ENCODE assay signal across 1 cellular context in the genomic region with DNA sequence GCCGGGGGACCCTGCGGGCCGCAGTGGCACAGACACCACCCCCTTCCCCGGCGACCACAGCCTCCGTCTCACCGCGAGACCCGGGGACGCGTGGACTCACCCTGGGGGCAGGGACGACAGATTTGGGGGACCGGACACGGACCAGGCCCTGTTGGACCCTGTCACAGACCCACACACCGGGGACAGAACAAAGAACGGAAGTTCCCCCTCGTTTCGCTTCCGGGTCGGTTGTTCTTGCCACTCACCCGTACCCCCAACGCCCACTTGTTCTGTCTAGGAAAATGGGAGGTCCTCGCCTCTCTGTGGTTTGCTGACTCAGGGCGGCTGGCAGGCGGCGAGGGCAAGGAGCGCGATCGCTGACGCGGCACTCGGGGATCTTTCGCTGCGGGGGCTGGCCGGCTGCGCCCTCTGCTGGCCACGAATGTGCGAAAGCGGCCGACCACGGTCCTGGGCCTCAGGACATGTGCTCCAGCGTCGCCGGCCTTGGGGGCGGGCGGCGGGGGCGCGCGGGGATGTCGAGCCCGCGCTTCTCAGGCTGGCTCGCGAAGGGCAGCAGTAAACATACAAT.
TF ChIP-seq lines count a peak whose summit lies in the region.

A gene (minus strand): TSS at position 189 of the 568 bp plus-strand sequence. CDS start 4,366 bp downstream, outside the sequence.

TF ChIP-seq in HepG2, 621 proteins besides CTCF, POLR2A, EP300 and RAD21 (continued from another document and continues in another):
- TF ChIP-seq KDM6A (CRISPR knock-in tag; IDR thresholded peaks at IDR 0.05; ENCODE audit: low read depth): no peak
- no peak; the same call in 1 of the 2 replicates for TF ChIP-seq EED (CRISPR knock-in tag; IDR thresholded peaks at IDR 0.05)
- TF ChIP-seq, protein P1, sequence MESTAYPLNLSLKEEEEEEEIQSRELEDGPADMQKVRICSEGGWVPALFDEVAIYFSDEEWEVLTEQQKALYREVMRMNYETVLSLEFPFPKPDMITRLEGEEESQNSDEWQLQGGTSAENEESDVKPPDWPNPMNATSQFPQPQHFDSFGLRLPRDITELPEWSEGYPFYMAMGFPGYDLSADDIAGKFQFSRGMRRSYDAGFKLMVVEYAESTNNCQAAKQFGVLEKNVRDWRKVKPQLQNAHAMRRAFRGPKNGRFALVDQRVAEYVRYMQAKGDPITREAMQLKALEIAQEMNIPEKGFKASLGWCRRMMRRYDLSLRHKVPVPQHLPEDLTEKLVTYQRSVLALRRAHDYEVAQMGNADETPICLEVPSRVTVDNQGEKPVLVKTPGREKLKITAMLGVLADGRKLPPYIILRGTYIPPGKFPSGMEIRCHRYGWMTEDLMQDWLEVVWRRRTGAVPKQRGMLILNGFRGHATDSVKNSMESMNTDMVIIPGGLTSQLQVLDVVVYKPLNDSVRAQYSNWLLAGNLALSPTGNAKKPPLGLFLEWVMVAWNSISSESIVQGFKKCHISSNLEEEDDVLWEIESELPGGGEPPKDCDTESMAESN (CRISPR knock-in tag; conservative IDR thresholded peaks at IDR 0.05): peak; percentile 91
- TF ChIP-seq ZNF451 (CRISPR knock-in tag; IDR thresholded peaks at IDR 0.05): peak; percentile 97
- peak; percentile 93 for TF ChIP-seq ZNF274 (CRISPR knock-in tag; IDR thresholded peaks at IDR 0.05)
- TF ChIP-seq ZNF776 (CRISPR knock-in tag; IDR thresholded peaks at IDR 0.05): peak; percentile 88
- TF ChIP-seq, protein P2, sequence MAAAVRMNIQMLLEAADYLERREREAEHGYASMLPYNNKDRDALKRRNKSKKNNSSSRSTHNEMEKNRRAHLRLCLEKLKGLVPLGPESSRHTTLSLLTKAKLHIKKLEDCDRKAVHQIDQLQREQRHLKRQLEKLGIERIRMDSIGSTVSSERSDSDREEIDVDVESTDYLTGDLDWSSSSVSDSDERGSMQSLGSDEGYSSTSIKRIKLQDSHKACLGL (CRISPR knock-in tag; IDR thresholded peaks at IDR 0.05): peak; percentile 94
- no peak for TF ChIP-seq MTA3 (CRISPR knock-in tag; IDR thresholded peaks at IDR 0.05)
- peak; percentile 92 for TF ChIP-seq ZSCAN9 (CRISPR knock-in tag; IDR thresholded peaks at IDR 0.05; ENCODE audit: borderline replicate concordance)
- TF ChIP-seq, protein P3, sequence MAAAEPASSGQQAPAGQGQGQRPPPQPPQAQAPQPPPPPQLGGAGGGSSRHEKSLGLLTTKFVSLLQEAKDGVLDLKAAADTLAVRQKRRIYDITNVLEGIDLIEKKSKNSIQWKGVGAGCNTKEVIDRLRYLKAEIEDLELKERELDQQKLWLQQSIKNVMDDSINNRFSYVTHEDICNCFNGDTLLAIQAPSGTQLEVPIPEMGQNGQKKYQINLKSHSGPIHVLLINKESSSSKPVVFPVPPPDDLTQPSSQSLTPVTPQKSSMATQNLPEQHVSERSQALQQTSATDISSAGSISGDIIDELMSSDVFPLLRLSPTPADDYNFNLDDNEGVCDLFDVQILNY (CRISPR knock-in tag; conservative IDR thresholded peaks at IDR 0.05): no peak
- peak; percentile 28; the same call in 1 of the 2 replicates for TF ChIP-seq ISX (CRISPR knock-in tag; conservative IDR thresholded peaks at IDR 0.05)
- peak; percentile 94; the same call in 1 of the 2 replicates for TF ChIP-seq TSC22D2 (CRISPR knock-in tag; IDR thresholded peaks at IDR 0.05; ENCODE audit: borderline replicate concordance)
- no peak for TF ChIP-seq IKZF4 (CRISPR knock-in tag; IDR thresholded peaks at IDR 0.05; ENCODE audit: borderline replicate concordance, low read depth, not compliant biosample characterization)
- TF ChIP-seq ZNF263 (CRISPR knock-in tag; IDR thresholded peaks at IDR 0.05): peak; percentile 20
- TF ChIP-seq SMARCE1 (IDR thresholded peaks at IDR 0.05; ENCODE audit: borderline replicate concordance): no peak
- TF ChIP-seq STAG1 (CRISPR knock-in tag; IDR thresholded peaks at IDR 0.05): peak; percentile 91
- peak; percentile 98 for TF ChIP-seq ZSCAN31 (CRISPR knock-in tag; IDR thresholded peaks at IDR 0.05; ENCODE audit: low read depth)
- peak; percentile 72; the same call in 1 of the 2 replicates for TF ChIP-seq KDM5A (IDR thresholded peaks at IDR 0.05; ENCODE audit: borderline replicate concordance, low read length)
- TF ChIP-seq DR1 (CRISPR knock-in tag; IDR thresholded peaks at IDR 0.05): peak; percentile 85
- TF ChIP-seq MAZ (IDR thresholded peaks at IDR 0.05; ENCODE audit: borderline replicate concordance, low read depth, low read length): peak; percentile 83
- TF ChIP-seq MAZ (CRISPR knock-in tag; IDR thresholded peaks at IDR 0.05; ENCODE audit: low read depth): peak; percentile 97
- 0 out of 2 replicates have a peak, but pooled peaks have one; percentile 21 for TF ChIP-seq DNMT1 (CRISPR knock-in tag; IDR thresholded peaks at IDR 0.05)
- TF ChIP-seq ZMYM2 (CRISPR knock-in tag; IDR thresholded peaks at IDR 0.05): peak; percentile 69; the same call in 1 of the 2 replicates
- TF ChIP-seq NFATC3 (CRISPR knock-in tag; IDR thresholded peaks at IDR 0.05): no peak
- TF ChIP-seq, protein P4, sequence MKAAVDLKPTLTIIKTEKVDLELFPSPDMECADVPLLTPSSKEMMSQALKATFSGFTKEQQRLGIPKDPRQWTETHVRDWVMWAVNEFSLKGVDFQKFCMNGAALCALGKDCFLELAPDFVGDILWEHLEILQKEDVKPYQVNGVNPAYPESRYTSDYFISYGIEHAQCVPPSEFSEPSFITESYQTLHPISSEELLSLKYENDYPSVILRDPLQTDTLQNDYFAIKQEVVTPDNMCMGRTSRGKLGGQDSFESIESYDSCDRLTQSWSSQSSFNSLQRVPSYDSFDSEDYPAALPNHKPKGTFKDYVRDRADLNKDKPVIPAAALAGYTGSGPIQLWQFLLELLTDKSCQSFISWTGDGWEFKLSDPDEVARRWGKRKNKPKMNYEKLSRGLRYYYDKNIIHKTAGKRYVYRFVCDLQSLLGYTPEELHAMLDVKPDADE (CRISPR knock-in tag; IDR thresholded peaks at IDR 0.05): 0 out of 2 replicates have a peak, but pooled peaks have one; percentile 67
- TF ChIP-seq ZNF747 (CRISPR knock-in tag; IDR thresholded peaks at IDR 0.05; ENCODE audit: borderline replicate concordance): peak; percentile 92; the same call in 1 of the 2 replicates
- peak; percentile 39; the same call in 1 of the 2 replicates for TF ChIP-seq GLI4 (CRISPR knock-in tag; IDR thresholded peaks at IDR 0.05; ENCODE audit: borderline replicate concordance)
- TF ChIP-seq, protein P5, sequence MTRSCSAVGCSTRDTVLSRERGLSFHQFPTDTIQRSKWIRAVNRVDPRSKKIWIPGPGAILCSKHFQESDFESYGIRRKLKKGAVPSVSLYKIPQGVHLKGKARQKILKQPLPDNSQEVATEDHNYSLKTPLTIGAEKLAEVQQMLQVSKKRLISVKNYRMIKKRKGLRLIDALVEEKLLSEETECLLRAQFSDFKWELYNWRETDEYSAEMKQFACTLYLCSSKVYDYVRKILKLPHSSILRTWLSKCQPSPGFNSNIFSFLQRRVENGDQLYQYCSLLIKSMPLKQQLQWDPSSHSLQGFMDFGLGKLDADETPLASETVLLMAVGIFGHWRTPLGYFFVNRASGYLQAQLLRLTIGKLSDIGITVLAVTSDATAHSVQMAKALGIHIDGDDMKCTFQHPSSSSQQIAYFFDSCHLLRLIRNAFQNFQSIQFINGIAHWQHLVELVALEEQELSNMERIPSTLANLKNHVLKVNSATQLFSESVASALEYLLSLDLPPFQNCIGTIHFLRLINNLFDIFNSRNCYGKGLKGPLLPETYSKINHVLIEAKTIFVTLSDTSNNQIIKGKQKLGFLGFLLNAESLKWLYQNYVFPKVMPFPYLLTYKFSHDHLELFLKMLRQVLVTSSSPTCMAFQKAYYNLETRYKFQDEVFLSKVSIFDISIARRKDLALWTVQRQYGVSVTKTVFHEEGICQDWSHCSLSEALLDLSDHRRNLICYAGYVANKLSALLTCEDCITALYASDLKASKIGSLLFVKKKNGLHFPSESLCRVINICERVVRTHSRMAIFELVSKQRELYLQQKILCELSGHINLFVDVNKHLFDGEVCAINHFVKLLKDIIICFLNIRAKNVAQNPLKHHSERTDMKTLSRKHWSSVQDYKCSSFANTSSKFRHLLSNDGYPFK (CRISPR knock-in tag; IDR thresholded peaks at IDR 0.05; ENCODE audit: borderline replicate concordance): peak; percentile 86; the same call in 1 of the 2 replicates
- peak; percentile 50; the same call in 1 of the 2 replicates for TF ChIP-seq FOXK2 (IDR thresholded peaks at IDR 0.05)
- TF ChIP-seq AHR (CRISPR knock-in tag; IDR thresholded peaks at IDR 0.05): 0 out of 2 replicates have a peak, but pooled peaks have one; percentile 58
- TF ChIP-seq, protein P6, sequence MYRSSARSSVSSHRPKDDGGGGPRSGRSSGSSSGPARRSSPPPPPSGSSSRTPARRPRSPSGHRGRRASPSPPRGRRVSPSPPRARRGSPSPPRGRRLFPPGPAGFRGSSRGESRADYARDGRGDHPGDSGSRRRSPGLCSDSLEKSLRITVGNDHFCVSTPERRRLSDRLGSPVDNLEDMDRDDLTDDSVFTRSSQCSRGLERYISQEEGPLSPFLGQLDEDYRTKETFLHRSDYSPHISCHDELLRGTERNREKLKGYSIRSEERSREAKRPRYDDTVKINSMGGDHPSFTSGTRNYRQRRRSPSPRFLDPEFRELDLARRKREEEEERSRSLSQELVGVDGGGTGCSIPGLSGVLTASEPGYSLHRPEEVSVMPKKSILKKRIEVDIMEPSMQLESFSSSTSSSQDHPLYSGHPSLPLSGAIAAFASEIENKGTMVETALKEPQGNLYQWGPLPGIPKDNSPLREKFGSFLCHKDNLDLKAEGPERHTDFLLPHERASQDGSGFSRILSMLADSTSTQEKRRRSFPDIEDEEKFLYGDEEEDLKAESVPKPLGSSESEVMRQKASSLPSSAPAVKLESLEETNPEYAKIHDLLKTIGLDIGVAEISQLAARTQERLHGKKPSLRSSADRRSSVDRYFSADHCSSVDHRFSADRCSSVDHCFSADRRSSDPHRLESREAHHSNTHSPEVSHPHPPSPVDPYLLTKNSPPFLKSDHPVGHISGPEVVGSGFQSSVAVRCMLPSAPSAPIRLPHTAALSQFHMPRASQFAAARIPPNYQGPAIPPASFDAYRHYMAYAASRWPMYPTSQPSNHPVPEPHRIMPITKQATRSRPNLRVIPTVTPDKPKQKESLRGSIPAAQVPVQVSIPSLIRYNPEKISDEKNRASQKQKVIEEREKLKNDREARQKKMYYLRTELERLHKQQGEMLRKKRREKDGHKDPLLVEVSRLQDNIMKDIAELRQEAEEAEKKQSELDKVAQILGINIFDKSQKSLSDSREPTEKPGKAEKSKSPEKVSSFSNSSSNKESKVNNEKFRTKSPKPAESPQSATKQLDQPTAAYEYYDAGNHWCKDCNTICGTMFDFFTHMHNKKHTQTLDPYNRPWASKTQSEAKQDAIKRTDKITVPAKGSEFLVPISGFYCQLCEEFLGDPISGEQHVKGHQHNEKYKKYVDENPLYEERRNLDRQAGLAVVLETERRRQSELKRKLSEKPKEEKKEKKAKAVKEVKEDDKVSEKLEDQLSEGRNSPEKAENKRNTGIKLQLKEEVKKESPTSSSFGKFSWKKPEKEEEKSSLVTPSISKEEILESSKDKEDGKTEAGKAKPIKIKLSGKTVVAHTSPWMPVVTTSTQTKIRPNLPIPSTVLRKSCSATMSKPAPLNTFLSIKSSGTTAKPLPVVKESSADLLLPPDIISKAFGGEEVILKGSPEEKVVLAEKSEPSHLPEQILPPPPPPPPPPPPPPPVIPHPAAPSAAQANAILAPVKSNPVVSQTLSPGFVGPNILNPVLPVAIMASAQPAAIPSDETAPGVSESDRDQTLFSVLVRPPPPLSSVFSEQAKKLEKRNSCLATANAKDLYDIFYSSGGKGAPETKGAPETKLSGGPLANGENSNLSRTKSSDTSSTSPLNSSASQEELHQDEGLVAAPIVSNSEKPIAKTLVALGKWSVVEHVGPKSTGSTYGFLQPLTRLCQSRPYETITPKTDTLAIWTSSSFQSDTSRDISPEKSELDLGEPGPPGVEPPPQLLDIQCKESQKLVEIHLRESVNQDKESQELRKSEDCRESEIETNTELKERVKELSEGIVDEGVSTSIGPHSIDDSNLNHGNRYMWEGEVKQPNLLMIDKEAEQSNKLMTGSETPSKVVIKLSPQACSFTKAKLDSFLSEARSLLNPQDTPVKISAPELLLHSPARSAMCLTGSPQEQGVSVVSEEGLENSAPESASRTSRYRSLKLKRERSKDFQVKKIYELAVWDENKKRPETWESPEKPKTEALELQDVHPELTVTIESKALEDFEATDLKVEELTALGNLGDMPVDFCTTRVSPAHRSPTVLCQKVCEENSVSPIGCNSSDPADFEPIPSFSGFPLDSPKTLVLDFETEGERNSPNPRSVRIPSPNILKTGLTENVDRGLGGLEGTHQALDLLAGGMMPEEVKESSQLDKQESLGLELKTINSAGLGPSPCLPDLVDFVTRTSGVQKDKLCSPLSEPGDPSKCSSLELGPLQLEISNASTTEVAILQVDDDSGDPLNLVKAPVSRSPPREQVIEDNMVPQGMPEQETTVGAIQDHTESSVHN (CRISPR knock-in tag; IDR thresholded peaks at IDR 0.05): no peak
- TF ChIP-seq, protein P7, sequence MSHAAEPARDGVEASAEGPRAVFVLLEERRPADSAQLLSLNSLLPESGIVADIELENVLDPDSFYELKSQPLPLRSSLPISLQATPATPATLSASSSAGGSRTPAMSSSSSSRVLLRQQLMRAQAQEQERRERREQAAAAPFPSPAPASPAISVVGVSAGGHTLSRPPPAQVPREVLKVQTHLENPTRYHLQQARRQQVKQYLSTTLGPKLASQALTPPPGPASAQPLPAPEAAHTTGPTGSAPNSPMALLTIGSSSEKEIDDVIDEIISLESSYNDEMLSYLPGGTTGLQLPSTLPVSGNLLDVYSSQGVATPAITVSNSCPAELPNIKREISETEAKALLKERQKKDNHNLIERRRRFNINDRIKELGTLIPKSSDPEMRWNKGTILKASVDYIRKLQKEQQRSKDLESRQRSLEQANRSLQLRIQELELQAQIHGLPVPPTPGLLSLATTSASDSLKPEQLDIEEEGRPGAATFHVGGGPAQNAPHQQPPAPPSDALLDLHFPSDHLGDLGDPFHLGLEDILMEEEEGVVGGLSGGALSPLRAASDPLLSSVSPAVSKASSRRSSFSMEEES (CRISPR knock-in tag; IDR thresholded peaks at IDR 0.05): peak; percentile 55; the same call in 1 of the 2 replicates
- TF ChIP-seq NFYC (CRISPR knock-in tag; IDR thresholded peaks at IDR 0.05): no peak; the same call in 1 of the 2 replicates
- TF ChIP-seq, protein P8, sequence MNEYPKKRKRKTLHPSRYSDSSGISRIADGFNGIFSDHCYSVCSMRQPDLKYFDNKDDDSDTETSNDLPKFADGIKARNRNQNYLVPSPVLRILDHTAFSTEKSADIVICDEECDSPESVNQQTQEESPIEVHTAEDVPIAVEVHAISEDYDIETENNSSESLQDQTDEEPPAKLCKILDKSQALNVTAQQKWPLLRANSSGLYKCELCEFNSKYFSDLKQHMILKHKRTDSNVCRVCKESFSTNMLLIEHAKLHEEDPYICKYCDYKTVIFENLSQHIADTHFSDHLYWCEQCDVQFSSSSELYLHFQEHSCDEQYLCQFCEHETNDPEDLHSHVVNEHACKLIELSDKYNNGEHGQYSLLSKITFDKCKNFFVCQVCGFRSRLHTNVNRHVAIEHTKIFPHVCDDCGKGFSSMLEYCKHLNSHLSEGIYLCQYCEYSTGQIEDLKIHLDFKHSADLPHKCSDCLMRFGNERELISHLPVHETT (CRISPR knock-in tag; conservative IDR thresholded peaks at IDR 0.05): peak; percentile 98
- TF ChIP-seq EZH2 (conservative IDR thresholded peaks at IDR 0.05; ENCODE audit: low read depth, low read length): no peak
- no peak for TF ChIP-seq KLF13 (CRISPR knock-in tag; IDR thresholded peaks at IDR 0.05)
